ENCODE assay signal across 8 cellular contexts in the genomic region with DNA sequence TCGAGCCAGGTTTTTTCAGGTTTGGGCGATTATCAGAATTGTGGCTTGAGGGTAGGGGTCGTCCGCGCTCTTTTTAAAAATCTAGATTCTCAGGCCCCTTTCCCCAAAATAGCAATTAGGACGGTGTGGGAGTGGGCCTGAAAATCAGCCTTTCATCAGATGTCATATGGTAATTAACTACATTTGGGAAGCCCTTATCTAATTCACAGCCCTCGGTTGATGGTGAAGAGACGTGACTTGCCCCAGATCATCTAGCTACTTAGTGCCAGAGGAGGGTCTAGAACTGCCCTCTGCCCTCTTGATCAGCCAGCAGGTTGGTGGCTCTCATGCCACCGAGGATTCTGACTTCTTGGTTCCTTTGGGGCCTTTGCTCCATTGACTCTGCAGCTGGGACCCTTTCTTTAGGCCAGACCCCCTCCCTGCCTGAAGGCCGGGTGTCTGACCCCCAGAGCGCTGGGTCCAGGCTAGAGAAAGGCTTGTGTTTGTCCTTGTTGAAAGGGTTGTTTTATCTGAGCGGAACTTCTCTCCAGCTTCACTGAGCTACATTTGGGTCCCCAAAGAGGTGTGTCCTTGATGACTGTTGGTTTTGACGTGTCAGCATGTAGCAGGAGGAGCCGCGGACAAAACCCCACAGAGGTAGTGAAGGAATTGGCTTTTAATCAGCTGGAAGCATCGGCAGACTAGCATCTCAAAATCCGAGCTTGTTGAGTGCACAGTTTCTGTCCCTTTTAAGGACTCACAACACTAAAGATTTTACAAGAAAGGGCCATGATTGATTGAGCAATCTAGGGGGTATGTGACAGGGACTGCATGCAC.
DNase-seq lines count a peak whose midpoint lies in the region; ATAC-seq and TF ChIP-seq lines count a peak whose summit lies in the region.

No MANE protein-coding gene starts in this region.

- H3K4me1 Mint-ChIP-seq in stimulated activated naive CD8-positive, alpha-beta T cell treated with anti-CD3 and anti-CD28 coated beads, Interleukin-15, Interleukin-2, amounts not matched to agents 100 ng/mL and 50 ng/mL, for 24 hours (ENCODE audit: low read depth) = peaks cover 56% of the 10 kb centered on the region

- in situ Hi-C loops in astrocyte of the spinal cord (cut with HindIII; ENCODE audit: low sequenced_read_pairs) = no loop called here

- peak; percentile 33 for ATAC-seq in HG02973 (IDR thresholded peaks at IDR 0.05; ENCODE audit: unreplicated experiment)

- H3K9me3 Mint-ChIP-seq in stimulated activated naive CD8-positive, alpha-beta T cell treated with anti-CD3 and anti-CD28 coated beads, Interleukin-15, Interleukin-2, amounts not matched to agents 100 ng/mL and 50 ng/mL, for 24 hours = no peaks in the 10 kb centered on the region

- TF ChIP-seq POLR2A in Raji (IDR thresholded peaks at IDR 0.05; ENCODE audit: insufficient read depth, low read depth, low read length) = peak; percentile 48; the same call in 1 of the 2 replicates

- DNase-seq in NCI-H146 (lab: John Stamatoyannopoulos, UW) (peak; percentile 21), NCI-H146 treated with DMSO at 0.1 percent for 48 hours (lab: John Stamatoyannopoulos, UW; ENCODE audit: unreplicated experiment) (no peak), astrocyte of the spinal cord (ENCODE audit: low read depth, low spot score) (peak; percentile 44), left kidney (ENCODE audit: low read depth, low spot score) (peak; percentile 32), GDM1 (lab: John Stamatoyannopoulos, UW) (no peak)

- peaks cover 10% of the 10 kb centered on the region for H3K27me3 Mint-ChIP-seq in stimulated activated naive CD8-positive, alpha-beta T cell treated with anti-CD3 and anti-CD28 coated beads, Interleukin-15, Interleukin-2, amounts not matched to agents 100 ng/mL and 50 ng/mL, for 24 hours

- H3K4me3 ChIP-seq in astrocyte of the spinal cord (ENCODE audit: low read depth, low read length) = peak overlapping the region; percentile 85

- peaks cover 48% of the 10 kb centered on the region for H3K36me3 Mint-ChIP-seq in stimulated activated naive CD8-positive, alpha-beta T cell treated with anti-CD3 and anti-CD28 coated beads, Interleukin-15, Interleukin-2, amounts not matched to agents 100 ng/mL and 50 ng/mL, for 24 hours (ENCODE audit: low read depth)

- TF ChIP-seq CTCF in astrocyte of the spinal cord (IDR thresholded peaks at IDR 0.05; ENCODE audit: low read depth, low read length) = no peak

- peak overlapping the region; percentile 98 for H3K27ac Mint-ChIP-seq in stimulated activated naive CD8-positive, alpha-beta T cell treated with anti-CD3 and anti-CD28 coated beads, Interleukin-15, Interleukin-2, amounts not matched to agents 100 ng/mL and 50 ng/mL, for 24 hours

- peak overlapping the region; percentile 98 for H3K4me3 Mint-ChIP-seq in stimulated activated naive CD8-positive, alpha-beta T cell treated with anti-CD3 and anti-CD28 coated beads, Interleukin-15, Interleukin-2, amounts not matched to agents 100 ng/mL and 50 ng/mL, for 24 hours

Comparison
In these comparisons a context has a peak if more than half of its experiments do, and no peak if none do; other contexts are left out.
1. DNase-seq: peak in NCI-H146 (single experiment), astrocyte of the spinal cord (single experiment) and left kidney (single experiment); none in NCI-H146 treated with DMSO at 0.1 percent for 48 hours (single experiment) and GDM1 (single experiment).